In the genomic region with DNA sequence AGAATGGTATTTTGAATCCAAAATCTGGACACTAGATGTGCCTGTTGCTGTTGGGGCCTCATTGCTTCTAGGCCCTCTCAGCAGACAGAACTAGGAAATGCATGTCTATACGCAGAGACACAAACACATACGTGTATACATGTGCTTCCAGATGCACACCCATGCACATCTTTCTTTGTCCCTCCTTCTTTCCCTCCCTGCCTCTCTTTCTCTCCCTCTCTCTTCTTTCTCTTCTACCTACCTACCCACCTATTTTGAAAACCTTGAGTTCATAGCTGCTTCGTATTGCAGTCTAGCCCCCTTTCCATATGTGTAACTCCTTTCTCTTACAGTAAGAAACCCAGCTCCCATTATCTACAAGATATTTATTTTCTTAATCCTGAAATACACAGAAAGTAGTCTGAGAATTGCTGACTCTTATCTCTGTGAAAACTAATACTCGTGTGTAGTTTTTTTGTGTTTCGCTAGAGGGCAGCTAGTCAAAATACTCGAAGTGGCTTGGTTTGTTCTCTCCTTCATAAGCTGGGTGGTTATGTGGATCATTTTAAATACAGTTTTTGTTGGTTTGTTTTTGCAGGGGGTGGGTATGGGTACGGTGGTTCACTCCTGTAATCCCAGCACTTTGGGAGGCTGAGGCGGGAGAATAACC, we compare ENCODE assay signal across 12 cellular contexts. TPM values are rescaled to one million over a fixed set of nuclear protein-coding genes. Genes with fewer than 3 reads are reported as not detected.
A peak's percentile ranks its signal among the peaks of the same experiment; 100 is the strongest.
DNase-seq lines count a peak whose midpoint lies in the region; ATAC-seq, FAIRE-seq and TF ChIP-seq lines count a peak whose summit lies in the region.
"Had no signal": no experiment of that assay in that cellular context is flagged by ENCODE, and none has a peak within 500 bp of the region (broad histone marks: within the 10 kb centered on the region; RNA-seq: fewer than 3 reads in every experiment).

No MANE protein-coding gene starts in this region.

- H3K4me2 ChIP-seq in DOHH2 (ENCODE audit: low read length) (no peak overlapping the region), K562 (ENCODE audit: insufficient read depth, low read length) (no peak overlapping the region)

- peak in 1 of 2 experiments; percentile 44; a peak in 3 of 4 replicates for TF ChIP-seq RAD21 in K562 (CRISPR knock-in tag; conservative IDR thresholded peaks at IDR 0.05 in 1 of 2, IDR thresholded peaks at IDR 0.05 in 1 of 2)

- POLR2A ChIA-PET in K562 (lab: Yijun Ruan, JAX) = interaction anchor here (0.5 to 1.6 kb wide), 6 partner anchors 9 to 458 kb away, joined by 3 to 12 read pairs (median 4); no protein-coding TSS in a partner anchor

- H3K9me3 Mint-ChIP-seq in mesothelial cell of epicardium (no peaks in the 10 kb centered on the region), CD14-positive monocyte (peaks cover 0 to 2% (median 0%) of the 10 kb centered on the region in 7 donors)
- H3K9me3 Mint-ChIP-seq: activated B cell treated with CpG ODN at 0.5 μM for 24 hours had no signal

- no peak overlapping the region for H3K27ac ChIP-seq in DOHH2 (ENCODE audit: low read depth, low read length)
- no peak overlapping the region; the same call in 2 of the 3 replicates for H3K27ac ChIP-seq in K562 (ENCODE audit: extremely low read depth, low read depth, low read length)

- H3K79me2 ChIP-seq in DOHH2 (ENCODE audit: control insufficient read depth, low read length) = no peaks in the 10 kb centered on the region
- H3K79me2 ChIP-seq in K562 (ENCODE audit: control insufficient read depth, insufficient read depth, low read length) = no peaks in the 10 kb centered on the region

- intact Hi-C loops in K562 (cut with micrococcal nuclease) = loop anchor here (1.0 kb wide), 1 partner anchor 69 kb away; no protein-coding TSS in a partner anchor
- intact Hi-C loops in CD14-positive monocyte (cut with micrococcal nuclease) = no loop called here

- ATAC-seq in K562 (peak; percentile 83), HG03571 (IDR thresholded peaks at IDR 0.05; ENCODE audit: unreplicated experiment) (no peak), HG03460 (IDR thresholded peaks at IDR 0.05; ENCODE audit: unreplicated experiment) (no peak)

- H3K27me3 Mint-ChIP-seq in mesothelial cell of epicardium (ENCODE audit: low read depth) (no peaks in the 10 kb centered on the region), CD14-positive monocyte (ENCODE audit: low read depth in 3 of 3) (peaks cover 3 to 7% (median 3%) of the 10 kb centered on the region in 3 donors)
- H3K27me3 Mint-ChIP-seq: activated B cell treated with CpG ODN at 0.5 μM for 24 hours had no signal

- H3K27me3 ChIP-seq in DOHH2 (ENCODE audit: control insufficient read depth, low read length) (no peaks in the 10 kb centered on the region), K562 (ENCODE audit: control insufficient read depth in 2 of 2, insufficient read depth in 2 of 2, low read length in 2 of 2) (no peaks in the 10 kb centered on the region)

- peaks cover 2% of the 10 kb centered on the region for H3K4me1 Mint-ChIP-seq in mesothelial cell of epicardium
- no peaks in the 10 kb centered on the region for H3K4me1 Mint-ChIP-seq in CD14-positive monocyte

- H3K4me1 ChIP-seq in DOHH2 (ENCODE audit: control insufficient read depth, low read length) (peaks cover 14% of the 10 kb centered on the region), K562 (replicated peaks in 1 of 2; ENCODE audit: control insufficient read depth in 2 of 2, insufficient read depth in 2 of 2, low read length in 2 of 2) (peaks cover 0 to 2% of the 10 kb centered on the region in 2 experiments; a peak in 1 of 5 replicates)

- TF ChIP-seq POLR2A in K562 (conservative IDR thresholded peaks at IDR 0.05) = no peak

- DNase-seq in LNCaP clone FGC (ENCODE audit: low read depth) (no peak), K562 (ENCODE audit: extremely low read depth in 1 of 4, low spot score in 3 of 4) (peak in 3 of 4 experiments; percentile 49 to 64 (median 49)), mesothelial cell of epicardium (ENCODE audit: low spot score in 2 of 2, unreplicated experiment in 2 of 2) (no peak), CD14-positive monocyte (ENCODE audit: low spot score) (no peak)
- DNase-seq in activated CD8-positive, alpha-beta memory T cell treated with anti-CD3 and anti-CD28 coated beads for 24 hours = no peak
- DNase-seq: activated B cell treated with CpG ODN at 0.5 μM for 24 hours; aorta; NCI-H1417 treated with DMSO at 0.1 percent for 48 hours; stimulated activated CD4-positive, alpha-beta T cell treated with anti-CD3 and anti-CD28 coated beads, Interleukin-2, amount 100 ng/mL, for 48 hours had no signal

- H3K9me3 ChIP-seq in DOHH2 (ENCODE audit: control insufficient read depth, insufficient read depth, low read length) = no peaks in the 10 kb centered on the region
- H3K9me3 ChIP-seq in K562 (replicated peaks; ENCODE audit: control insufficient read depth, insufficient read depth, low read depth, low read length) = no peaks in the 10 kb centered on the region

- H3K4me3 Mint-ChIP-seq in mesothelial cell of epicardium = no peak overlapping the region
- H3K4me3 Mint-ChIP-seq in CD14-positive monocyte = no peak overlapping the region
- H3K4me3 Mint-ChIP-seq: activated B cell treated with CpG ODN at 0.5 μM for 24 hours had no signal

- H3K4me3 ChIP-seq in DOHH2 (ENCODE audit: low read length) = no peak overlapping the region
- no peak overlapping the region for H3K4me3 ChIP-seq in LNCaP clone FGC (ENCODE audit: low read depth, low read length)
- H3K4me3 ChIP-seq in K562 = no peak overlapping the region

- peaks cover 8% of the 10 kb centered on the region for H3K36me3 Mint-ChIP-seq in mesothelial cell of epicardium
- H3K36me3 Mint-ChIP-seq in CD14-positive monocyte = no peaks in the 10 kb centered on the region

- no peak for TF ChIP-seq EP300 in K562 (IDR thresholded peaks at IDR 0.05; ENCODE audit: low read length)

- in situ Hi-C loops in K562 (cut with MboI) = no loop called here

- H3K9ac ChIP-seq in K562 (ENCODE audit: insufficient read depth in 1 of 2, low read depth in 2 of 2, low read length in 2 of 2) = no peak overlapping the region

- H2AFZ ChIP-seq in K562 (ENCODE audit: low read depth, low read length) = no peak overlapping the region

- no TSS peak for BruUV-seq in K562 (replicated peaks; lab: Mats Ljungman, UMichigan)

- H3K9me2 ChIP-seq in DOHH2 (replicated peaks; ENCODE audit: control insufficient read depth, low read length) = no peaks in the 10 kb centered on the region

- peak; percentile 45 for TF ChIP-seq CTCF in DOHH2 (IDR thresholded peaks at IDR 0.05; ENCODE audit: low read depth, low read length, poor library complexity, severe bottlenecking)
- peak; percentile 53 for TF ChIP-seq CTCF in LNCaP clone FGC (IDR thresholded peaks at IDR 0.05; ENCODE audit: control insufficient read depth, extremely low read depth, insufficient read depth)
- TF ChIP-seq CTCF in K562 (IDR thresholded peaks at IDR 0.05 in 2 of 3, conservative IDR thresholded peaks at IDR 0.05 in 1 of 3; ENCODE audit: insufficient read depth in 2 of 3, low read depth in 1 of 3, low read length in 3 of 3) = peak; percentile 52 to 74 (median 57); a peak in 4 of 6 replicates
- TF ChIP-seq CTCF in mesothelial cell of epicardium (IDR thresholded peaks at IDR 0.05; ENCODE audit: unreplicated experiment) = no peak
- TF ChIP-seq CTCF in CD14-positive monocyte (IDR thresholded peaks at IDR 0.05) = no peak

- H4K20me1 ChIP-seq in DOHH2 (ENCODE audit: control insufficient read depth, insufficient read depth, low read depth, low read length) = no peaks in the 10 kb centered on the region
- no peaks in the 10 kb centered on the region for H4K20me1 ChIP-seq in K562 (replicated peaks; ENCODE audit: control insufficient read depth, insufficient read depth, low read length)

- CTCF ChIA-PET in K562 (lab: Yijun Ruan, JAX; ENCODE audit: low intra/inter-chr PET ratio) = interaction anchor here (0.9 kb wide), 1 partner anchor 69 kb away, joined by 4 read pairs; no protein-coding TSS in a partner anchor

- H3K9me1 ChIP-seq in K562 (ENCODE audit: control insufficient read depth, insufficient read depth, low read length) = no peaks in the 10 kb centered on the region

- peak; percentile 87 for FAIRE-seq in K562 (lab: Jason Lieb, UNC)

- peak overlapping the region; percentile 57 for H3K27ac Mint-ChIP-seq in mesothelial cell of epicardium
- H3K27ac Mint-ChIP-seq in CD14-positive monocyte = no peak overlapping the region
- H3K27ac Mint-ChIP-seq: activated B cell treated with CpG ODN at 0.5 μM for 24 hours had no signal

- no peaks in the 10 kb centered on the region for H3F3A ChIP-seq in DOHH2 (ENCODE audit: control insufficient read depth, insufficient read depth)

- H3K36me3 ChIP-seq in DOHH2 (ENCODE audit: control insufficient read depth, low read length) = no peaks in the 10 kb centered on the region
- peaks cover 24% of the 10 kb centered on the region; the same call in 1 of the 3 replicates for H3K36me3 ChIP-seq in K562 (ENCODE audit: control insufficient read depth, insufficient read depth, low read length)

- WGBS in K562 (ENCODE audit: insufficient coverage, low coverage, missing lambda C conversion rate) = 5% methylated on average over 6 of the region's 8 CpGs

RNA-seq across cellular contexts. Expression of a gene that starts 18.5 kb away (rescaled TPM):
- 321 and 449 TPM in 2 replicates for total RNA-seq in K562 (2011; cell fraction: chromatin; rRNA removed; ENCODE audit: low replicate concordance)
- total RNA-seq in K562 (2011; cell fraction: nucleolus; rRNA removed) = 553 and 562 TPM in 2 replicates
- 913 and 2,354 TPM in 2 replicates for total RNA-seq in K562 (2011; cell fraction: nucleoplasm; rRNA removed)
- total RNA-seq in K562 (2014; rRNA removed) (3,132 and 3,347 TPM in 2 replicates), K562 (2014; rRNA removed; fragmentation: Illumina TruSeq; extraction: Trizol) (4,513 and 4,632 TPM in 2 replicates), K562 (2015; rRNA removed; fragmentation: Illumina TruSeq; extraction: Trizol) (4,527 and 4,779 TPM in 2 replicates), K562 (2021) (2,738 and 3,009 TPM in 2 replicates), mesothelial cell of epicardium (1,710 to 1,896 TPM (median 1,851 TPM) in 3 replicates)
- polyA plus RNA-seq in K562 (2011; rRNA removed) (4,861 and 5,231 TPM in 2 replicates), K562 (2014; fragmentation: Illumina TruSeq; extraction: Trizol) (5,815 and 6,200 TPM in 2 replicates), K562 (2014; fragmentation: Nextera tagmentation; extraction: Ambion mirVana) (1,000 to 10,000 TPM; 3,469 to 4,286 TPM), K562 (2014; rRNA removed) (4,142 and 5,104 TPM in 2 replicates), CD14-positive monocyte (1,000 to 10,000 TPM in 1 of 2 donors, 100 to 1,000 TPM in 1; 942 to 1,052 TPM)
- polyA plus RNA-seq in K562 (2011; cell fraction: cytosol; rRNA removed) = 2,530 and 2,776 TPM in 2 replicates
- polyA plus RNA-seq in K562 (2011; cell fraction: nucleus; rRNA removed) = 1,377 and 2,422 TPM in 2 replicates
- polyA plus RNA-seq in K562 (2012) = 4,850 and 6,211 TPM in 2 replicates
- 3,010 and 3,339 TPM in 2 replicates for polyA minus RNA-seq in K562 (2011; rRNA and poly(A)+ RNA removed)
- polyA minus RNA-seq in K562 (2011; cell fraction: cytosol; rRNA and poly(A)+ RNA removed) = 1,491 and 1,656 TPM in 2 replicates
- 319 and 489 TPM in 2 replicates for polyA minus RNA-seq in K562 (2011; cell fraction: nucleus; rRNA and poly(A)+ RNA removed)

RNA-seq across cellular contexts. Expression of a gene that starts 26.4 kb away (rescaled TPM):
- total RNA-seq in K562 (2011; cell fraction: chromatin; rRNA removed; ENCODE audit: low replicate concordance) = 16.3 and 50.5 TPM in 2 replicates
- total RNA-seq in K562 (2011; cell fraction: nucleolus; rRNA removed) = 28.2 and 28.5 TPM in 2 replicates
- 14.7 and 16.9 TPM in 2 replicates for total RNA-seq in K562 (2011; cell fraction: nucleoplasm; rRNA removed)
- total RNA-seq in K562 (2014; rRNA removed) (6.4 and 7.8 TPM in 2 replicates), K562 (2014; rRNA removed; fragmentation: Illumina TruSeq; extraction: Trizol) (2.5 and 3.1 TPM in 2 replicates), K562 (2015; rRNA removed; fragmentation: Illumina TruSeq; extraction: Trizol) (4.3 and 4.9 TPM in 2 replicates), K562 (2021) (14.2 and 14.9 TPM in 2 replicates), mesothelial cell of epicardium (13.2 to 14.4 TPM (median 14.0 TPM) in 3 replicates)
- polyA plus RNA-seq in K562 (2011; rRNA removed) (4.6 and 5.0 TPM in 2 replicates), K562 (2014; fragmentation: Illumina TruSeq; extraction: Trizol) (4.2 and 6.5 TPM in 2 replicates), K562 (2014; fragmentation: Nextera tagmentation; extraction: Ambion mirVana) (1 to 10 TPM in 1 of 2 experiments, under 1 TPM in 1; 0.91 to 1.4 TPM), K562 (2014; rRNA removed) (7.6 and 7.7 TPM in 2 replicates), CD14-positive monocyte (not detected)
- polyA plus RNA-seq in K562 (2011; cell fraction: cytosol; rRNA removed) = 3.2 and 10.0 TPM in 2 replicates
- polyA plus RNA-seq in K562 (2011; cell fraction: nucleus; rRNA removed) = 10.2 and 21.2 TPM in 2 replicates
- 6.1 and 10.3 TPM in 2 replicates for polyA plus RNA-seq in K562 (2012)
- polyA minus RNA-seq in K562 (2011; rRNA and poly(A)+ RNA removed) = 3.8 and 8.1 TPM in 2 replicates
- polyA minus RNA-seq in K562 (2011; cell fraction: cytosol; rRNA and poly(A)+ RNA removed) = 7.7 and 7.8 TPM in 2 replicates
- 10.2 and 10.9 TPM in 2 replicates for polyA minus RNA-seq in K562 (2011; cell fraction: nucleus; rRNA and poly(A)+ RNA removed)

Comparison
In these comparisons a context has a peak if more than half of its experiments do, and no peak if none do; other contexts are left out.
1. CTCF ChIP-seq: peak in DOHH2 (single experiment), LNCaP clone FGC (single experiment) and K562 (3 of 3); none in mesothelial cell of epicardium (single experiment) and CD14-positive monocyte (single experiment).
2. DNase-seq: peak in K562 (3 of 4); none in LNCaP clone FGC (single experiment), mesothelial cell of epicardium (0 of 2), CD14-positive monocyte (single experiment) and activated CD8-positive, alpha-beta memory T cell treated with anti-CD3 and anti-CD28 coated beads for 24 hours (single experiment).